ENCODE assay signal across 14 cellular contexts in the genomic region with DNA sequence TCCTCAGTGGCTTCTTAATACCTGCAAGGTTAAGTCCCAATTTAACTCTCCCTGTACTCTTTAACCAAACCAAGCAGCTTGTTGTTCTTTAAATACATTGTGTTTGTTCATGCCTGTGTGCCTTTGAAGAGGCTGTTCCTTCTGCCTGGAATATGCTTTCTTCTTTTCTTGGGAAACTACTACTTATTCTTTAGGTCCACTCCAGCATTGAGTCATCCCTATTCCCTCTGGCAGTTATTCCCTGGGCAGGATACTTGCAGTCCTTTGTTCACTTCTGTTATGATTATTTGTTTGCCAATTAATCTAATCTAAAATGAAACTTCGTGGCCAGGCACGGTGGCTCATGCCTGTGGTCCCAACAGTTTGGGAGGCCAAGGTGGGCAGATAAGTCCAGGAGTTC.
DNase-seq lines count a peak whose midpoint lies in the region; ATAC-seq, FAIRE-seq and TF ChIP-seq lines count a peak whose summit lies in the region.
"Had no signal": no experiment of that assay in that cellular context is flagged by ENCODE, and none has a peak within 500 bp of the region (broad histone marks: within the 10 kb centered on the region; RNA-seq: fewer than 3 reads in every experiment).

No MANE protein-coding gene starts in this region.

- no peak overlapping the region for H3K27ac ChIP-seq in trophoblast cell (ENCODE audit: low read depth, low read length)
- H3K27ac ChIP-seq: gastrocnemius medialis, psoas muscle had no signal

- H3K4ac ChIP-seq in trophoblast cell (ENCODE audit: low read depth, low read length) = no peak overlapping the region

- no peaks in the 10 kb centered on the region for H3K4me1 ChIP-seq in trophoblast cell (ENCODE audit: control insufficient read depth in 1 of 2, insufficient read depth in 2 of 2, low read length in 2 of 2)

- H4K91ac ChIP-seq in trophoblast cell (ENCODE audit: low read depth, low read length) = no peak overlapping the region

- no peak overlapping the region for H2BK5ac ChIP-seq in trophoblast cell (ENCODE audit: low read depth, low read length, poor library complexity)

- no peak overlapping the region for H2BK12ac ChIP-seq in trophoblast cell (ENCODE audit: low read length)

- H3K27me3 ChIP-seq in bronchial epithelial cell (ENCODE audit: control insufficient read depth, insufficient read depth, low read length) (no peaks in the 10 kb centered on the region), trophoblast cell (ENCODE audit: insufficient read depth, low read length) (no peaks in the 10 kb centered on the region)
- H3K27me3 ChIP-seq: gastrocnemius medialis had no signal

- H3K4me3 ChIP-seq in bronchial epithelial cell (ENCODE audit: low read depth, low read length) = no peak overlapping the region
- H3K4me3 ChIP-seq in trophoblast cell (ENCODE audit: low read depth, low read length) = no peak overlapping the region
- H3K4me3 ChIP-seq: gastrocnemius medialis, psoas muscle had no signal

- H3K27me3 Mint-ChIP-seq in activated T-cell treated with anti-CD3 and anti-CD28 coated beads, Interleukin-2, amount 50 U/mL, for 24 hours = no peaks in the 10 kb centered on the region
- no peaks in the 10 kb centered on the region for H3K27me3 Mint-ChIP-seq in nephron progenitor cell (ENCODE audit: low read depth, poor library complexity)

- no peak for ATAC-seq in GM19035 (IDR thresholded peaks at IDR 0.05; ENCODE audit: unreplicated experiment)
- ATAC-seq: gastrocnemius medialis, psoas muscle had no signal

- H3K27ac Mint-ChIP-seq in activated T-cell treated with anti-CD3 and anti-CD28 coated beads, Interleukin-2, amount 50 U/mL, for 24 hours = peak overlapping the region; percentile 7
- H3K27ac Mint-ChIP-seq in nephron progenitor cell = no peak overlapping the region

- H3K23ac ChIP-seq in trophoblast cell (ENCODE audit: low read length) = no peak overlapping the region

- H3K79me1 ChIP-seq in trophoblast cell (ENCODE audit: low read length) = no peaks in the 10 kb centered on the region

- no peak overlapping the region for H3K4me2 ChIP-seq in trophoblast cell (ENCODE audit: low read length)

- no peak for DNase-seq in activated T-cell treated with anti-CD3 and anti-CD28 coated beads, Interleukin-2, amount 50 U/mL, for 24 hours
- no peak for DNase-seq in activated T-cell treated with anti-CD3 and anti-CD28 coated beads, Interleukin-2, amount 50 U/mL, for 48 hours
- peak; percentile 45 for DNase-seq in NCI-H226
- DNase-seq in bronchial epithelial cell (ENCODE audit: low read depth) = peak; percentile 74
- peak; percentile 7 to 57 for DNase-seq in trophoblast cell
- DNase-seq in KBM-7 = no peak
- no peak for DNase-seq in nephron progenitor cell
- DNase-seq: DMS53, gastrocnemius medialis, midbrain, NCI-H1930, NCI-H748 treated with DMSO at 0.1 percent for 48 hours, psoas muscle had no signal

- no peaks in the 10 kb centered on the region for H3K9me3 Mint-ChIP-seq in activated T-cell treated with anti-CD3 and anti-CD28 coated beads, Interleukin-2, amount 50 U/mL, for 24 hours
- no peaks in the 10 kb centered on the region for H3K9me3 Mint-ChIP-seq in nephron progenitor cell

- no peak for FAIRE-seq in bronchial epithelial cell (lab: Jason Lieb, UNC)

- no peak overlapping the region for H3K9ac ChIP-seq in trophoblast cell (ENCODE audit: low read length)

- no peaks in the 10 kb centered on the region for H3K79me2 ChIP-seq in trophoblast cell (ENCODE audit: control insufficient read depth, insufficient read depth, low read length, poor library complexity)

- H3K14ac ChIP-seq in trophoblast cell (ENCODE audit: low read length) = no peak overlapping the region

- peaks cover 72% of the 10 kb centered on the region for H3K4me1 Mint-ChIP-seq in activated T-cell treated with anti-CD3 and anti-CD28 coated beads, Interleukin-2, amount 50 U/mL, for 24 hours (ENCODE audit: low read depth)
- H3K4me1 Mint-ChIP-seq in nephron progenitor cell = peaks cover 41% of the 10 kb centered on the region

- H2AFZ ChIP-seq in trophoblast cell (ENCODE audit: insufficient read depth, low read length, poor library complexity) = no peak overlapping the region

- no peak overlapping the region for H2BK120ac ChIP-seq in trophoblast cell (ENCODE audit: insufficient read depth, low read length, poor library complexity)

- no peak overlapping the region for H3K4me3 Mint-ChIP-seq in activated T-cell treated with anti-CD3 and anti-CD28 coated beads, Interleukin-2, amount 50 U/mL, for 24 hours
- H3K4me3 Mint-ChIP-seq in nephron progenitor cell = no peak overlapping the region

- no peak overlapping the region for H4K12ac ChIP-seq in trophoblast cell (ENCODE audit: low read depth, low read length)

- no CpG with 5 or more reads among the region's 2 CpGs for WGBS in trophoblast cell (ENCODE audit: extremely low coverage, insufficient coverage, insufficient read length)

- no peaks in the 10 kb centered on the region for H3K36me3 ChIP-seq in bronchial epithelial cell (ENCODE audit: control insufficient read depth, insufficient read depth, low read length)
- no peaks in the 10 kb centered on the region for H3K36me3 ChIP-seq in trophoblast cell (ENCODE audit: control insufficient read depth in 1 of 2, insufficient read depth in 2 of 2, low read length in 2 of 2)
- H3K36me3 ChIP-seq: gastrocnemius medialis had no signal

- H3K18ac ChIP-seq in trophoblast cell (ENCODE audit: low read length) = peak overlapping the region; percentile 59

- in situ Hi-C loops in KBM-7 (cut with MboI; ENCODE audit: low pct_unique_long_range_greater_than_20kb, low sequenced_read_pairs) = no loop called here

- H4K8ac ChIP-seq in trophoblast cell (ENCODE audit: low read depth, low read length) = no peak overlapping the region

- TF ChIP-seq CTCF in bronchial epithelial cell (IDR thresholded peaks at IDR 0.05; ENCODE audit: insufficient read depth, low read length, severe bottlenecking) (no peak), nephron progenitor cell (IDR thresholded peaks at IDR 0.05) (no peak)

- no peak overlapping the region for H2AK5ac ChIP-seq in trophoblast cell (ENCODE audit: low read length)

- H3K9me3 ChIP-seq in trophoblast cell (ENCODE audit: insufficient read depth, low read depth, low read length) = no peaks in the 10 kb centered on the region
- H3K9me3 ChIP-seq: gastrocnemius medialis, psoas muscle had no signal

- H3K36me3 Mint-ChIP-seq in activated T-cell treated with anti-CD3 and anti-CD28 coated beads, Interleukin-2, amount 50 U/mL, for 24 hours (ENCODE audit: low read depth) = peaks cover 3% of the 10 kb centered on the region
- peaks cover 6% of the 10 kb centered on the region for H3K36me3 Mint-ChIP-seq in nephron progenitor cell (ENCODE audit: low read depth)

Comparison
In these comparisons a context has a peak if more than half of its experiments do, and no peak if none do; other contexts are left out.
1. DNase-seq: peak in NCI-H226 (single experiment), bronchial epithelial cell (single experiment) and trophoblast cell (2 of 2); none in activated T-cell treated with anti-CD3 and anti-CD28 coated beads, Interleukin-2, amount 50 U/mL, for 24 hours (single experiment), activated T-cell treated with anti-CD3 and anti-CD28 coated beads, Interleukin-2, amount 50 U/mL, for 48 hours (0 of 2), KBM-7 (single experiment) and nephron progenitor cell (single experiment).